Comparison of ENCODE assay signal across 10 cellular contexts in genomic region chr5:151685749-151686672, GRCh38. TPM values are rescaled to one million over a fixed set of nuclear protein-coding genes. Genes with fewer than 3 reads are reported as not detected.
DNase-seq lines count a peak whose midpoint lies in the region; ATAC-seq and TF ChIP-seq lines count a peak whose summit lies in the region.
"Had no signal": no experiment of that assay in that cellular context is flagged by ENCODE, and none has a peak within 500 bp of the region (broad histone marks: within the 10 kb centered on the region; RNA-seq: fewer than 3 reads in every experiment).

No MANE protein-coding gene starts in this region.

- peak overlapping the region; percentile 26 to 94 for H3K14ac ChIP-seq in mesenchymal stem cell (ENCODE audit: low read length in 2 of 2)

- H2BK12ac ChIP-seq in mesenchymal stem cell (ENCODE audit: low read length in 2 of 2): peak overlapping the region; percentile 94

- 0% methylated on average over 6 of the region's 10 CpGs for WGBS in mesenchymal stem cell

- no peak for DNase-seq in activated T-cell treated with anti-CD3 and anti-CD28 coated beads, Interleukin-2, amount 50 U/mL, for 72 hours
- DNase-seq in activated T-cell treated with anti-CD3 and anti-CD28 coated beads, Interleukin-2, amount 50 U/mL, for 1 hour: no peak
- DNase-seq in breast epithelium (ENCODE audit: low spot score in 2 of 2) (no peak), mesenchymal stem cell (peak; percentile 64), upper lobe of right lung (no peak), GM19240 (ENCODE audit: insufficient read length, low spot score) (no peak)
- DNase-seq: CD4-positive, alpha-beta T cell had no signal

- H4K91ac ChIP-seq in mesenchymal stem cell (ENCODE audit: low read length): peak overlapping the region; percentile 98

- no peak for TF ChIP-seq POLR2A in breast epithelium (IDR thresholded peaks at IDR 0.05)

- H3K4me3 ChIP-seq in breast epithelium: peak overlapping the region; percentile 61 to 76 (median 74)
- peak overlapping the region; percentile 86 to 94 for H3K4me3 ChIP-seq in mesenchymal stem cell (ENCODE audit: insufficient read depth in 1 of 2, low read depth in 1 of 2, low read length in 2 of 2)
- H3K4me3 ChIP-seq in upper lobe of right lung: peak overlapping the region; percentile 62

- H3K27ac ChIP-seq in breast epithelium: peak overlapping the region; percentile 87 to 95
- peak overlapping the region; percentile 90 for H3K27ac ChIP-seq in mesenchymal stem cell (ENCODE audit: low read length, poor library complexity, severe bottlenecking)
- peak overlapping the region; percentile 90 for H3K27ac ChIP-seq in upper lobe of right lung

- intact Hi-C loops in breast epithelium (cut with DNase I; ENCODE audit: low total_unique reads) (loop anchor here (1.0 kb wide), 1 partner anchor 17 kb away; no protein-coding TSS in a partner anchor), upper lobe of right lung (cut with DNase I) (no loop called here)

- peak overlapping the region; percentile 84 to 85 for H3K4ac ChIP-seq in mesenchymal stem cell (ENCODE audit: low read depth in 1 of 2, low read length in 2 of 2)

- peaks cover 40% of the 10 kb centered on the region for H3K27me3 Mint-ChIP-seq in activated T-cell treated with anti-CD3 and anti-CD28 coated beads, Interleukin-2, amount 50 U/mL, for 72 hours (ENCODE audit: low read depth)

- H2BK5ac ChIP-seq in mesenchymal stem cell (ENCODE audit: low read depth, low read length, poor library complexity, severe bottlenecking): peak overlapping the region; percentile 81

- H3K4me1 Mint-ChIP-seq in activated T-cell treated with anti-CD3 and anti-CD28 coated beads, Interleukin-2, amount 50 U/mL, for 72 hours (ENCODE audit: low read depth): peaks cover 12% of the 10 kb centered on the region

- peak overlapping the region; percentile 71 for H2BK120ac ChIP-seq in mesenchymal stem cell (ENCODE audit: low read depth, low read length)

- peak overlapping the region; percentile 82 to 90 for H3K23ac ChIP-seq in mesenchymal stem cell (ENCODE audit: low read length in 2 of 2)

- H3K27ac Mint-ChIP-seq in activated T-cell treated with anti-CD3 and anti-CD28 coated beads, Interleukin-2, amount 50 U/mL, for 72 hours: no peak overlapping the region
- H3K27ac Mint-ChIP-seq: CD4-positive, alpha-beta T cell; IgD-negative memory B cell had no signal

- H3K36me3 ChIP-seq in breast epithelium (no peaks in the 10 kb centered on the region), mesenchymal stem cell (ENCODE audit: control insufficient read depth in 1 of 2, insufficient read depth in 2 of 2, low read depth in 1 of 2, low read length in 2 of 2) (peaks cover 17 to 34% of the 10 kb centered on the region in 2 experiments), upper lobe of right lung (peaks cover 7% of the 10 kb centered on the region)

- peak overlapping the region; percentile 55 for H3K4me2 ChIP-seq in mesenchymal stem cell (ENCODE audit: low read length, poor library complexity, severe bottlenecking)

- no peaks in the 10 kb centered on the region for H3K9me3 Mint-ChIP-seq in activated T-cell treated with anti-CD3 and anti-CD28 coated beads, Interleukin-2, amount 50 U/mL, for 72 hours
- H3K9me3 Mint-ChIP-seq: CD4-positive, alpha-beta T cell; IgD-negative memory B cell had no signal

- H2AK5ac ChIP-seq in mesenchymal stem cell (ENCODE audit: low read length, severe bottlenecking): peak overlapping the region; percentile 90

- ATAC-seq in activated T-cell treated with anti-CD3 and anti-CD28 coated beads, Interleukin-2, amount 50 U/mL, for 72 hours (replicated peaks in 1 of 2): no peak
- no peak for ATAC-seq in upper lobe of right lung
- no peak for ATAC-seq in GM19395 (IDR thresholded peaks at IDR 0.05; ENCODE audit: unreplicated experiment)
- ATAC-seq in HG02870 (IDR thresholded peaks at IDR 0.05; ENCODE audit: unreplicated experiment): no peak

- H3K9me3 ChIP-seq in breast epithelium: no peaks in the 10 kb centered on the region
- H3K9me3 ChIP-seq in mesenchymal stem cell (ENCODE audit: control insufficient read depth, low read length): no peaks in the 10 kb centered on the region
- H3K9me3 ChIP-seq in upper lobe of right lung: no peaks in the 10 kb centered on the region

- peaks cover 12 to 18% of the 10 kb centered on the region in 2 donors for H3K4me1 ChIP-seq in breast epithelium
- peaks cover 19% of the 10 kb centered on the region for H3K4me1 ChIP-seq in mesenchymal stem cell (ENCODE audit: control insufficient read depth, insufficient read depth, low read depth, low read length)
- peaks cover 44% of the 10 kb centered on the region for H3K4me1 ChIP-seq in upper lobe of right lung

- H3K27me3 ChIP-seq in breast epithelium (no peaks in the 10 kb centered on the region), mesenchymal stem cell (ENCODE audit: control insufficient read depth in 1 of 2, insufficient read depth in 1 of 2, low read length in 2 of 2) (no peaks in the 10 kb centered on the region), upper lobe of right lung (no peaks in the 10 kb centered on the region)

- peak overlapping the region; percentile 96 to 97 for H3K18ac ChIP-seq in mesenchymal stem cell (ENCODE audit: low read depth in 1 of 2, low read length in 2 of 2)

- no peak for TF ChIP-seq CTCF in breast epithelium (IDR thresholded peaks at IDR 0.05)
- TF ChIP-seq CTCF in upper lobe of right lung (IDR thresholded peaks at IDR 0.05): no peak

- H2BK15ac ChIP-seq in mesenchymal stem cell (ENCODE audit: low read depth, poor library complexity, severe bottlenecking): no peak overlapping the region

- H3K79me1 ChIP-seq in mesenchymal stem cell (replicated peaks; ENCODE audit: low read length, poor library complexity, severe bottlenecking): peaks cover 2% of the 10 kb centered on the region

- H2AFZ ChIP-seq in mesenchymal stem cell (ENCODE audit: low read depth, low read length): no peak overlapping the region

- peak overlapping the region; percentile 96 for H3K9ac ChIP-seq in mesenchymal stem cell (ENCODE audit: low read length)

- peak overlapping the region; percentile 43 to 71 for H3K4me3 Mint-ChIP-seq in activated T-cell treated with anti-CD3 and anti-CD28 coated beads, Interleukin-2, amount 50 U/mL, for 72 hours
- H3K4me3 Mint-ChIP-seq: CD4-positive, alpha-beta T cell had no signal

- peak overlapping the region; percentile 61 for H4K8ac ChIP-seq in mesenchymal stem cell (ENCODE audit: low read length)

- no peaks in the 10 kb centered on the region for H3K36me3 Mint-ChIP-seq in activated T-cell treated with anti-CD3 and anti-CD28 coated beads, Interleukin-2, amount 50 U/mL, for 72 hours (ENCODE audit: insufficient read depth in 2 of 2)
- H3K36me3 Mint-ChIP-seq: IgD-negative memory B cell had no signal

RNA-seq across cellular contexts. Expression of gene SPARC, which starts 0.7 kb away (rescaled TPM):
- not detected for total RNA-seq in activated T-cell treated with anti-CD3 and anti-CD28 coated beads, Interleukin-2, amount 50 U/mL, for 72 hours
- 1,000 to 10,000 TPM in 1 of 3 donors, 100 to 1,000 TPM in 2; 220 to 2,507 (median 295) TPM for total RNA-seq in breast epithelium
- polyA plus RNA-seq in mesenchymal stem cell (2013, experiment 1 of 2): 5,201 TPM
- 4,942 TPM for polyA plus RNA-seq in mesenchymal stem cell (2013, experiment 2 of 2)
- total RNA-seq in upper lobe of right lung: 1,248 TPM

Comparison
In these comparisons a context has a peak if more than half of its experiments do, and no peak if none do; other contexts are left out.
1. RNA of gene SPARC, which starts 0.7 kb away (total RNA-seq): 1,248 TPM in upper lobe of right lung (single experiment) and 220 to 2,507 TPM in breast epithelium; not detected in activated T-cell treated with anti-CD3 and anti-CD28 coated beads, Interleukin-2, amount 50 U/mL, for 72 hours; every median in the first group is over 100 times any median in the second.
2. Peak in every context shown above with its lines, with median percentiles within 50 percentile points of each other: H3K27ac ChIP-seq and H3K4me3 ChIP-seq.